1 cellular context compared by ENCODE assay signal in genomic region chr17:60244656-60245055, GRCh38.
TF ChIP-seq lines count a peak whose summit lies in the region.

No MANE protein-coding gene starts in this region.

TF ChIP-seq in K562, 482 proteins besides CTCF, POLR2A, EP300 and RAD21 (continued from another document):
- TF ChIP-seq ZBTB11 (CRISPR knock-in tag; IDR thresholded peaks at IDR 0.05): peak in 1 of 3 experiments; percentile 77; a peak in 2 of 6 replicates
TF ChIP-seq in K562: peak in this region for 2.
